Comparison of ENCODE assay signal across 11 cellular contexts in genomic region chr13:30905932-30906383, GRCh38. TPM values are rescaled to one million over a fixed set of nuclear protein-coding genes. Genes with fewer than 3 reads are reported as not detected.
DNase-seq lines count a peak whose midpoint lies in the region; ATAC-seq and TF ChIP-seq lines count a peak whose summit lies in the region.
"Had no signal": no experiment of that assay in that cellular context is flagged by ENCODE, and none has a peak within 500 bp of the region (broad histone marks: within the 10 kb centered on the region; RNA-seq: fewer than 3 reads in every experiment).

Gene MEDAG (plus strand): TSS chr13:30906271. CDS start chr13:30906516, 245 bp downstream.

- no peak for TF ChIP-seq EP300 in transverse colon (IDR thresholded peaks at IDR 0.05; ENCODE audit: low read depth)

- no peaks in the 10 kb centered on the region for H3K9me3 ChIP-seq in adipocyte (ENCODE audit: control insufficient read depth, low read length)
- H3K9me3 ChIP-seq in muscle layer of duodenum (ENCODE audit: control insufficient read depth in 1 of 2, low read length in 2 of 2): no peaks in the 10 kb centered on the region
- H3K9me3 ChIP-seq in transverse colon: no peaks in the 10 kb centered on the region

- peak within 1 kb of the TSS; percentile 94 for H3K9ac ChIP-seq in adipocyte (ENCODE audit: low read length)

- 22% methylated on average over 10 of the region's 35 CpGs; no CpG with 5 or more reads in 1 of the 2 donors for WGBS in transverse colon (ENCODE audit: low coverage in 1 of 2), 2 donors

- DNase-seq in adipocyte (ENCODE audit: low read depth): peak; percentile 50
- peak; percentile 75 for DNase-seq in fibroblast of the conjunctiva (ENCODE audit: low read depth)
- DNase-seq in transverse colon: peak; percentile 17
- no peak for DNase-seq in kidney glomerular epithelial cell (lab: John Stamatoyannopoulos, UW)
- no peak for DNase-seq in amniotic stem cell (lab: John Stamatoyannopoulos, UW)
- DNase-seq in middle frontal gyrus (ENCODE audit: extremely low spot score, low spot score): no peak
- DNase-seq: NCI-H1092 treated with DMSO at 0.1 percent for 48 hours had no signal

- H3K27ac ChIP-seq in muscle layer of duodenum (ENCODE audit: low read length) (peak within 1 kb of the TSS; percentile 43), transverse colon (peak within 1 kb of the TSS; percentile 38 to 61 (median 42))

- in situ Hi-C loops in transverse colon (cut with MboI; ENCODE audit: low pct_ligation_motif_present in 1 of 4, low pct_unique_long_range_greater_than_20kb in 1 of 4, low sequenced_read_pairs in 3 of 4): no loop called here

- intact Hi-C loops in transverse colon (cut with DNase I; ENCODE audit: low total_unique reads): no loop called here

- H3K4me1 ChIP-seq in adipocyte (ENCODE audit: control insufficient read depth, insufficient read depth, low read length) (peaks cover 34% of the 10 kb centered on the region), muscle layer of duodenum (ENCODE audit: control insufficient read depth in 1 of 2, insufficient read depth in 2 of 2, low read length in 2 of 2) (peaks cover 0 to 18% of the 10 kb centered on the region in 2 donors), transverse colon (peaks cover 0 to 23% (median 4%) of the 10 kb centered on the region in 4 donors)

- TF ChIP-seq CTCF in transverse colon (IDR thresholded peaks at IDR 0.05): no peak

- peak within 1 kb of the TSS; percentile 94 for H3K4me3 ChIP-seq in adipocyte (ENCODE audit: low read length)
- peak within 1 kb of the TSS; percentile 57 to 59 for H3K4me3 ChIP-seq in muscle layer of duodenum (ENCODE audit: low read depth in 1 of 2, low read length in 2 of 2)
- H3K4me3 ChIP-seq in transverse colon: peak within 1 kb of the TSS in 3 of 4 donors; percentile 7 to 40 (median 32)

- no peak for TF ChIP-seq POLR2A in transverse colon (IDR thresholded peaks at IDR 0.05)

- H3K36me3 ChIP-seq in adipocyte (ENCODE audit: control insufficient read depth, insufficient read depth, low read length, severe bottlenecking): peaks cover 11% of the 10 kb centered on the region
- H3K36me3 ChIP-seq in muscle layer of duodenum (ENCODE audit: control insufficient read depth in 1 of 2, insufficient read depth in 2 of 2, low read length in 2 of 2): no peaks in the 10 kb centered on the region
- no peaks in the 10 kb centered on the region for H3K36me3 ChIP-seq in transverse colon

- no peaks in the 10 kb centered on the region for H3K27me3 ChIP-seq in adipocyte (replicated peaks; ENCODE audit: control insufficient read depth, insufficient read depth, low read length)
- peaks cover 22% of the 10 kb centered on the region for H3K27me3 ChIP-seq in muscle layer of duodenum (ENCODE audit: low read depth, low read length)
- H3K27me3 ChIP-seq in transverse colon: peaks cover 51% of the 10 kb centered on the region

- ATAC-seq in GM19023 (IDR thresholded peaks at IDR 0.05; ENCODE audit: unreplicated experiment): no peak
- ATAC-seq: left colon had no signal

RNA-seq across cellular contexts. Expression of gene MEDAG, which starts in this region (rescaled TPM):
- total RNA-seq in transverse colon: 10 to 100 TPM in 2 of 4 donors, 1 to 10 TPM in 2; 5.4 to 30.8 (median 10.0) TPM
- total RNA-seq: T-helper 1 cell treated with Interleukin-12 subunit alpha and Interleukin-12 subunit beta and Interleukin-4 antibody, amounts not matched to agents 30 ng/mL and 1 ng/mL, for 36 hours had no signal

Comparison
In these comparisons a context has a peak if more than half of its experiments do, and no peak if none do; other contexts are left out.
1. DNase-seq: peak in adipocyte (single experiment), fibroblast of the conjunctiva (single experiment) and transverse colon (single experiment); none in kidney glomerular epithelial cell (single experiment), amniotic stem cell (single experiment) and middle frontal gyrus (single experiment).
2. H3K4me3 ChIP-seq: peak in every context shown above with its lines; median percentile 94 in adipocyte; 58 in muscle layer of duodenum; 32 in transverse colon.